9 cellular contexts compared by ENCODE assay signal in genomic region chr5:123214193-123214592, GRCh38.
"Had no signal": no experiment of that assay in that cellular context is flagged by ENCODE, and none has a peak within 500 bp of the region (broad histone marks: within the 10 kb centered on the region; RNA-seq: fewer than 3 reads in every experiment).

No MANE protein-coding gene starts in this region.

- H3K4me3 ChIP-seq: GM23248, GM23338, HAP-1 had no signal

- H2AFZ ChIP-seq: GM23248, GM23338 had no signal

- H3K27ac ChIP-seq: GM23248 had no signal

- H3K4me1 ChIP-seq: HAP-1 had no signal

- H3K36me3 ChIP-seq: HAP-1 had no signal

- H3K9me3 ChIP-seq: HAP-1 had no signal

- H3K4me2 ChIP-seq: GM23338 had no signal

- H3K9ac ChIP-seq: GM23248 had no signal

- DNase-seq: GM23248, GOT3, H7, H9, HCEC 1CT, HFFc6 had no signal

- ATAC-seq: GM23338, HCT116 had no signal
